ENCODE assay signal across 2 cellular contexts in the genomic region with DNA sequence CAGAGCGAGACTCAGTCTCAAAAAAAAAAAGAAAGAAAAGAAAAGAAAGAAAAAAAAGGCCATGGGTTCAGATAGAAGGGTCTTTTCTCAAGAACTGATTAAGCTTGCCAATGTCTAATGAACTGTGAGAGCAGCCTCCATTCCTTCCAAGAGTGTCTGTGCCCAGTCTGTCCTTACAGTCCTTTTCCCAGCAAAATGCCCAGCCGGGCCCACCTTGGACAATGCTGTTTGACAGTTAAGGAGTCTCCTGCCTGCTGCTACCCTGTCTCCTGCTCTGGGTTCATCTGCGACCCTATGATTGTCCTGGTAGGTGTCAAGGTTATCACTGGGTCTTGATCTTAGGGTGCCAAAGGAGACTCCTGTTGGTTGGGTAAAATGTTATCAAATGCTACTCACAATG.
TF ChIP-seq lines count a peak whose summit lies in the region.

No MANE protein-coding gene starts in this region.

TF ChIP-seq in endothelial cell of umbilical vein, 7 proteins besides CTCF, POLR2A, EP300 and RAD21:
- TF ChIP-seq GATA2 (IDR thresholded peaks at IDR 0.05; ENCODE audit: insufficient read depth, insufficient read length, low read depth, low read length) (no peak), FOS (IDR thresholded peaks at IDR 0.05; ENCODE audit: borderline replicate concordance, insufficient read depth, low read length) (no peak), MYC (IDR thresholded peaks at IDR 0.05; ENCODE audit: low read depth, low read length) (no peak), JUN (IDR thresholded peaks at IDR 0.05; ENCODE audit: borderline replicate concordance, insufficient read depth, insufficient read length, low read depth) (no peak)
- TF ChIP-seq, protein P1, sequence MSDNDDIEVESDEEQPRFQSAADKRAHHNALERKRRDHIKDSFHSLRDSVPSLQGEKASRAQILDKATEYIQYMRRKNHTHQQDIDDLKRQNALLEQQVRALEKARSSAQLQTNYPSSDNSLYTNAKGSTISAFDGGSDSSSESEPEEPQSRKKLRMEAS (IDR thresholded peaks at IDR 0.05; ENCODE audit: insufficient read depth, insufficient read length): no peak

TF ChIP-seq in SK-N-SH treated with all-trans-retinoic acid at 6 μM for 48 hours, 23 proteins besides CTCF, POLR2A, EP300 and RAD21:
- TF ChIP-seq PPARA (CRISPR knock-in tag; IDR thresholded peaks at IDR 0.05; ENCODE audit: borderline replicate concordance) (no peak), ZC3H10 (CRISPR knock-in tag; IDR thresholded peaks at IDR 0.05) (no peak)
